Comparison of ENCODE assay signal across 1 cellular context in the genomic region with DNA sequence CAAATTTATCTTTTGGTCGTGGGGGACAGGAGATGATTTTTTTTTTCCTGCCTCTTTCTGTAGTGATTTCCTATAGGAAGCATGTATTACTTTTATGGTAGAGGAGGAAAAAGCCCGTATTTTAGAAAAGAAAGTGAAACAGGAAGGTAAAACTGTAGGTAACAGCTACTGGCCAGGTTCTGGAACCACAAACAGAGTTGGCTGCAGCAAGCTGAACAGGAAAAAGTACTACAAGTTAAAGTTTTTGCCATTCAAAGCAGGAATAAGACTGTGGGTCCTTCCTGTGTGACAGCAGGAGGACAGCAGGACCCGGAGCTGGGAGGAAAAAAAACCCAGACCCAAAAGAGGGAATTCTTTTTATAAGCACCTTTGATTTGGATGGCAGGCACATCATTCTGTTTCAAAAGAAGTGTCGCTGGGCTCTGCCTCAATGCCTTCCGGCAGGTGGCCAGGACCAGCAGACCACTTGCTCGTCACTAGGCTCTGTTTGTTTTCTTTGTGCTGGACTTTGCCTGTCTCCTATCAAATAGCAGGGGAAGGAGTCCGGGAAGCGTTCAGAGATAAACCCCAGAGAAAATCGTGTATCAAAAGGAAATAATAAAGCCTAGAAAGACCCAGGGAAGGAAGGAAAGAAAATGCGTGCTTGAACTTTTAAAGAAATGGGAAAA.
TF ChIP-seq lines count a peak whose summit lies in the region.

No MANE protein-coding gene starts in this region.

TF ChIP-seq in liver, 16 proteins besides CTCF, POLR2A, EP300 and RAD21 (continued from another document):
- TF ChIP-seq ATF3 (IDR thresholded peaks at IDR 0.05) (no peak), NR2F2 (IDR thresholded peaks at IDR 0.05) (no peak), RXRA (IDR thresholded peaks at IDR 0.05) (peak in 1 of 2 donors; percentile 20), SP1 (IDR thresholded peaks at IDR 0.05) (peak; percentile 57), EGR1 (IDR thresholded peaks at IDR 0.05; ENCODE audit: low read depth in 2 of 2) (no peak), YY1 (IDR thresholded peaks at IDR 0.05) (no peak), HNF4A (conservative IDR thresholded peaks at IDR 0.05) (peak; percentile 68 to 74), HNF4G (IDR thresholded peaks at IDR 0.05) (no peak), MAX (IDR thresholded peaks at IDR 0.05) (no peak), TAF1 (conservative IDR thresholded peaks at IDR 0.05) (no peak)
- TF ChIP-seq, protein P1, sequence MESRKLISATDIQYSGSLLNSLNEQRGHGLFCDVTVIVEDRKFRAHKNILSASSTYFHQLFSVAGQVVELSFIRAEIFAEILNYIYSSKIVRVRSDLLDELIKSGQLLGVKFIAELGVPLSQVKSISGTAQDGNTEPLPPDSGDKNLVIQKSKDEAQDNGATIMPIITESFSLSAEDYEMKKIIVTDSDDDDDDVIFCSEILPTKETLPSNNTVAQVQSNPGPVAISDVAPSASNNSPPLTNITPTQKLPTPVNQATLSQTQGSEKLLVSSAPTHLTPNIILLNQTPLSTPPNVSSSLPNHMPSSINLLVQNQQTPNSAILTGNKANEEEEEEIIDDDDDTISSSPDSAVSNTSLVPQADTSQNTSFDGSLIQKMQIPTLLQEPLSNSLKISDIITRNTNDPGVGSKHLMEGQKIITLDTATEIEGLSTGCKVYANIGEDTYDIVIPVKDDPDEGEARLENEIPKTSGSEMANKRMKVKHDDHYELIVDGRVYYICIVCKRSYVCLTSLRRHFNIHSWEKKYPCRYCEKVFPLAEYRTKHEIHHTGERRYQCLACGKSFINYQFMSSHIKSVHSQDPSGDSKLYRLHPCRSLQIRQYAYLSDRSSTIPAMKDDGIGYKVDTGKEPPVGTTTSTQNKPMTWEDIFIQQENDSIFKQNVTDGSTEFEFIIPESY (IDR thresholded peaks at IDR 0.05): no peak
